Comparison of ENCODE assay signal across 1 cellular context in genomic region chr18:2655153-2655953, GRCh38.
TF ChIP-seq lines count a peak whose summit lies in the region.

TSS of gene SMCHD1 (plus strand) at chr18:2655726. CDS start at chr18:2656076, 350 bp downstream.

TF ChIP-seq in A549, 52 proteins besides CTCF, POLR2A, EP300 and RAD21 (continued from another document):
- 0 out of 3 replicates have a peak, but pooled peaks have one; percentile 66 for TF ChIP-seq BCL3 (IDR thresholded peaks at IDR 0.05)
- no peak for TF ChIP-seq USF2 (IDR thresholded peaks at IDR 0.05)
- TF ChIP-seq SMC3 (IDR thresholded peaks at IDR 0.05): no peak
- TF ChIP-seq HEYL (CRISPR knock-in tag; IDR thresholded peaks at IDR 0.05): no peak
- TF ChIP-seq TFCP2L1 (CRISPR knock-in tag; IDR thresholded peaks at IDR 0.05): 0 out of 2 replicates have a peak, but pooled peaks have one; percentile 25
- no peak for TF ChIP-seq HOXA7 (CRISPR knock-in tag; IDR thresholded peaks at IDR 0.05)
- peak; percentile 85 for TF ChIP-seq E2F6 (IDR thresholded peaks at IDR 0.05; ENCODE audit: borderline replicate concordance, low read depth)
- no peak for TF ChIP-seq JUNB (IDR thresholded peaks at IDR 0.05)
- no peak for TF ChIP-seq FOSL2 (IDR thresholded peaks at IDR 0.05)
- no peak for TF ChIP-seq FOSL2 (CRISPR knock-in tag; IDR thresholded peaks at IDR 0.05)
- TF ChIP-seq CEBPB (IDR thresholded peaks at IDR 0.05): no peak
- no peak for TF ChIP-seq KDM5A (IDR thresholded peaks at IDR 0.05)
- TF ChIP-seq ZSCAN20 (CRISPR knock-in tag; IDR thresholded peaks at IDR 0.05): no peak
- TF ChIP-seq TP53 (CRISPR knock-in tag; IDR thresholded peaks at IDR 0.05): no peak
- no peak for TF ChIP-seq HOXB13 (CRISPR knock-in tag; IDR thresholded peaks at IDR 0.05; ENCODE audit: low read depth)
- TF ChIP-seq NR3C1 (IDR thresholded peaks at IDR 0.05): no peak
- no peak for TF ChIP-seq RCOR1 (IDR thresholded peaks at IDR 0.05; ENCODE audit: low read depth, low read length)
- TF ChIP-seq CHD2 (IDR thresholded peaks at IDR 0.05; ENCODE audit: low read length, partially characterized antibody): no peak
- no peak for TF ChIP-seq ZC3H11A (IDR thresholded peaks at IDR 0.05)
- no peak for TF ChIP-seq CBX2 (IDR thresholded peaks at IDR 0.05; ENCODE audit: borderline replicate concordance, low read depth)
- no peak for TF ChIP-seq PBX3 (IDR thresholded peaks at IDR 0.05)
- no peak for TF ChIP-seq ATOH8 (CRISPR knock-in tag; IDR thresholded peaks at IDR 0.05; ENCODE audit: low read depth)
- TF ChIP-seq MAX (IDR thresholded peaks at IDR 0.05): peak; percentile 72; the same call in 1 of the 2 replicates
